20 cellular contexts compared by ENCODE assay signal in genomic region chr10:122099562-122099961, GRCh38.
"Had no signal": no experiment of that assay in that cellular context is flagged by ENCODE, and none has a peak within 500 bp of the region (broad histone marks: within the 10 kb centered on the region; RNA-seq: fewer than 3 reads in every experiment).

No MANE protein-coding gene starts in this region.

- H3K27ac Mint-ChIP-seq: activated CD4-positive, alpha-beta T cell treated with anti-CD3 and anti-CD28 coated beads, Interleukin-2, amount 10 ng/mL, durations not matched to agents 7 days and 5 days; activated CD8-positive, alpha-beta T cell treated with anti-CD3 and anti-CD28 coated beads, Interleukin-2, amount 10 ng/mL, durations not matched to agents 7 days and 5 days; activated naive CD4-positive, alpha-beta T cell treated with anti-CD3 and anti-CD28 coated beads for 36 hours; activated T-cell treated with anti-CD3 and anti-CD28 coated beads, Interleukin-2, amount 50 U/mL, for 24 hours; activated T-helper 2 cell treated with anti-CD3 and anti-CD28 coated beads, Interferon-gamma antibody, Interleukin-2, Interleukin-4, amounts not matched to agents 10 μg/mL and 5 μg/mL and 100 μg/mL, durations not matched to agents 14 hours and 24 hours and 36 hours; nephron progenitor cell; type B pancreatic cell had no signal

- H3K4me3 ChIP-seq: colonic mucosa, lung, skin epidermis, suprapubic skin had no signal

- ATAC-seq: activated CD4-positive, CD25-positive, alpha-beta regulatory T cell treated with anti-CD3 and anti-CD28 coated beads, Interleukin-2, amount 50 U/mL, for 24 hours; activated CD8-positive, alpha-beta T cell treated with anti-CD3 and anti-CD28 coated beads, Interleukin-2, amount 10 ng/mL, durations not matched to agents 7 days and 5 days; stimulated activated naive CD8-positive, alpha-beta T cell treated with anti-CD3 and anti-CD28 coated beads, Interleukin-15, Interleukin-2, amounts not matched to agents 100 U/mL and 50 U/mL, for 24 hours had no signal

- H3K27ac ChIP-seq: brain microvascular endothelial cell, colonic mucosa had no signal

- H3K36me3 ChIP-seq: brain microvascular endothelial cell, colonic mucosa, suprapubic skin had no signal

- DNase-seq: activated CD4-positive, alpha-beta T cell treated with anti-CD3 and anti-CD28 coated beads, Interleukin-2, amount 10 ng/mL, durations not matched to agents 7 days and 5 days; activated CD8-positive, alpha-beta T cell treated with anti-CD3 and anti-CD28 coated beads, Interleukin-2, amount 10 ng/mL, durations not matched to agents 7 days and 5 days; activated naive CD4-positive, alpha-beta T cell treated with anti-CD3 and anti-CD28 coated beads for 36 hours; activated T-cell treated with anti-CD3 and anti-CD28 coated beads, Interleukin-2, amount 50 U/mL, for 24 hours; anterior cingulate cortex; brain microvascular endothelial cell; central memory CD4-positive, alpha-beta T cell; colonic mucosa; left cardiac atrium; nephron progenitor cell; nucleus accumbens; stimulated activated naive CD8-positive, alpha-beta T cell treated with anti-CD3 and anti-CD28 coated beads, Interleukin-15, Interleukin-2, amounts not matched to agents 100 U/mL and 50 U/mL, for 24 hours; T-helper 1 cell; T-helper 9 cell had no signal

- H3K36me3 Mint-ChIP-seq: type B pancreatic cell had no signal

- H3K9me3 Mint-ChIP-seq: activated CD4-positive, alpha-beta T cell treated with anti-CD3 and anti-CD28 coated beads, Interleukin-2, amount 10 ng/mL, durations not matched to agents 7 days and 5 days; activated naive CD4-positive, alpha-beta T cell treated with anti-CD3 and anti-CD28 coated beads for 36 hours; activated T-cell treated with anti-CD3 and anti-CD28 coated beads, Interleukin-2, amount 50 U/mL, for 24 hours; activated T-helper 2 cell treated with anti-CD3 and anti-CD28 coated beads, Interferon-gamma antibody, Interleukin-2, Interleukin-4, amounts not matched to agents 10 μg/mL and 5 μg/mL and 100 μg/mL, durations not matched to agents 14 hours and 24 hours and 36 hours; nephron progenitor cell; type B pancreatic cell had no signal

- H3K9me3 ChIP-seq: colonic mucosa, suprapubic skin had no signal

- H3K4me1 Mint-ChIP-seq: activated CD4-positive, alpha-beta T cell treated with anti-CD3 and anti-CD28 coated beads, Interleukin-2, amount 10 ng/mL, durations not matched to agents 7 days and 5 days had no signal

- H3K27me3 ChIP-seq: colonic mucosa, suprapubic skin had no signal

- H3K4me3 Mint-ChIP-seq: activated CD4-positive, alpha-beta T cell treated with anti-CD3 and anti-CD28 coated beads, Interleukin-2, amount 10 ng/mL, durations not matched to agents 7 days and 5 days; activated CD8-positive, alpha-beta T cell treated with anti-CD3 and anti-CD28 coated beads, Interleukin-2, amount 10 ng/mL, durations not matched to agents 7 days and 5 days; activated naive CD4-positive, alpha-beta T cell treated with anti-CD3 and anti-CD28 coated beads for 36 hours; activated T-cell treated with anti-CD3 and anti-CD28 coated beads, Interleukin-2, amount 50 U/mL, for 24 hours; nephron progenitor cell; type B pancreatic cell had no signal

- H3K4me1 ChIP-seq: colonic mucosa had no signal
